ENCODE assay signal across 19 cellular contexts in genomic region chr13:56909896-56910600, GRCh38.
"Had no signal": no experiment of that assay in that cellular context is flagged by ENCODE, and none has a peak within 500 bp of the region (broad histone marks: within the 10 kb centered on the region; RNA-seq: fewer than 3 reads in every experiment).

No MANE protein-coding gene starts in this region.

- H3K4me3 ChIP-seq: coronary artery, left ventricle myocardium inferior, lower lobe of right lung, pancreas, psoas muscle, sigmoid colon, skin epidermis, stomach, thyroid gland, uterus had no signal

- DNase-seq: effector memory CD4-positive, alpha-beta T cell; glutamatergic neuron; left cardiac atrium; left ventricle myocardium inferior; lower lobe of right lung; natural killer cell; nucleus accumbens; psoas muscle; retina; sigmoid colon; stimulated activated CD4-positive, alpha-beta T cell treated with anti-CD3 and anti-CD28 coated beads, Interleukin-2, amount 100 ng/mL, for 24 hours; stimulated activated naive CD4-positive, alpha-beta T cell; stomach; substantia nigra; thyroid gland; uterus had no signal

- H3K27me3 ChIP-seq: pancreas, sigmoid colon, stomach, thyroid gland, uterus had no signal

- H3K27ac ChIP-seq: coronary artery, left ventricle myocardium inferior, lower lobe of right lung, pancreas, psoas muscle, sigmoid colon, skin epidermis, stomach, thyroid gland, uterus had no signal
